8 cellular contexts compared by ENCODE assay signal in the genomic region with DNA sequence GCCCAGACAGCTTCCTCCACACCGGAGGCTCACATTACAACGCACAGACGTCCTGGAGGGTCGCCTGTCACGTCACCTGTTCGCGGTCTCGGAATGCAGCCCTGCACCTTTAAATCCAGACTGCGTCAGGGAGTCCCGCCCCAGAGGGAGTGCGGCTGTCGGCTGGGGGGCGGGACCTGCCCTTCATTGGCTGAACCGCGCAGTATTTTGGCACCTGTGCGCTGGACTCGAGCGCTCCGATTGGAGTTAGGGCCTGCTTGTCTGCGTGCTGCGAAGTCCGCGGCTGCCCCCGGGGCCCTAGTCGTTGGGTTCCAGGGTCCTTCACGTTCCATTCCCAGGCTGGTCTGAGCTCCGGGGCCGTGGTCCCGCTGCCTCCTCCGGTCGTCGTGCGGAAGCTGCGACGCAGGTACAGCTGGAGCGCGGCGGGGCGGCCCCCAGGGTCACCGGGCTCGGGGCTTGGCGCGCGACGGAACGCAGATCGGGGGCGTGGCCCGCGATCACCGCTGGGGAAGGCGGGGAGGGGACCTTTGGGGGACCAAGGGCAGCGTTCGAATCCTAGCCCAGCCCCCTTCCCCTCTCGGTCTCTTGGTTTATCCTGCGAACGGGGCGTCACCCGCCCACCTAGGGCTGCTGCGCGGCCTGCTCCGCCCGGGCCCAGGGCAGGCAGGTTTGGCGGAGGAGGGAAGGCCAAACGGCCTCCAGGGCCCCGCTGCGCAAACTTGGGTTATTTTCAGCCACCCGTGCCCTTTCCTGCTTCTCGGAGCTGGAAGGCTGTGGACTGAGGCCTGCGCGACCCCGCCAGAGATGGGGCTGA.
DNase-seq lines count a peak whose midpoint lies in the region; ATAC-seq and TF ChIP-seq lines count a peak whose summit lies in the region.

A gene with protein sequence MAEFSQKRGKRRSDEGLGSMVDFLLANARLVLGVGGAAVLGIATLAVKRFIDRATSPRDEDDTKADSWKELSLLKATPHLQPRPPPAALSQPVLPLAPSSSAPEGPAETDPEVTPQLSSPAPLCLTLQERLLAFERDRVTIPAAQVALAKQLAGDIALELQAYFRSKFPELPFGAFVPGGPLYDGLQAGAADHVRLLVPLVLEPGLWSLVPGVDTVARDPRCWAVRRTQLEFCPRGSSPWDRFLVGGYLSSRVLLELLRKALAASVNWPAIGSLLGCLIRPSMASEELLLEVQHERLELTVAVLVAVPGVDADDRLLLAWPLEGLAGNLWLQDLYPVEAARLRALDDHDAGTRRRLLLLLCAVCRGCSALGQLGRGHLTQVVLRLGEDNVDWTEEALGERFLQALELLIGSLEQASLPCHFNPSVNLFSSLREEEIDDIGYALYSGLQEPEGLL (plus strand): TSS at position 331 of the 814 bp plus-strand sequence. CDS start 2,059 bp downstream, outside the sequence.

- peaks cover 17% of the 10 kb centered on the region for H3K4me1 ChIP-seq in RWPE2 (ENCODE audit: insufficient read depth, poor library complexity, severe bottlenecking)

- H3K36me3 Mint-ChIP-seq in nephron progenitor cell (ENCODE audit: low read depth), result peaks cover 6% of the 10 kb centered on the region
- peaks cover 7% of the 10 kb centered on the region for H3K36me3 Mint-ChIP-seq in stimulated activated naive CD8-positive, alpha-beta T cell treated with anti-CD3 and anti-CD28 coated beads, Interleukin-15, Interleukin-2, amounts not matched to agents 100 ng/mL and 50 ng/mL, for 24 hours (ENCODE audit: low read depth)

- H3K4me3 Mint-ChIP-seq in nephron progenitor cell, result peak within 1 kb of the TSS; percentile 84
- peak within 1 kb of the TSS; percentile 79 for H3K4me3 Mint-ChIP-seq in stimulated activated naive CD8-positive, alpha-beta T cell treated with anti-CD3 and anti-CD28 coated beads, Interleukin-15, Interleukin-2, amounts not matched to agents 100 ng/mL and 50 ng/mL, for 24 hours

- peaks cover 33% of the 10 kb centered on the region for H3K36me3 ChIP-seq in RWPE2 (ENCODE audit: low read depth)

- TF ChIP-seq CTCF in LNCaP clone FGC (IDR thresholded peaks at IDR 0.05; ENCODE audit: control insufficient read depth, extremely low read depth, insufficient read depth), result no peak
- TF ChIP-seq CTCF in RWPE2 (IDR thresholded peaks at IDR 0.05; ENCODE audit: poor library complexity, severe bottlenecking), result no peak
- TF ChIP-seq CTCF in nephron progenitor cell (IDR thresholded peaks at IDR 0.05), result no peak

- H3K4me1 Mint-ChIP-seq in nephron progenitor cell, result peaks cover 42% of the 10 kb centered on the region
- peaks cover 39% of the 10 kb centered on the region for H3K4me1 Mint-ChIP-seq in stimulated activated naive CD8-positive, alpha-beta T cell treated with anti-CD3 and anti-CD28 coated beads, Interleukin-15, Interleukin-2, amounts not matched to agents 100 ng/mL and 50 ng/mL, for 24 hours (ENCODE audit: low read depth)

- peak within 1 kb of the TSS; percentile 92 for H3K4me3 ChIP-seq in LNCaP clone FGC (ENCODE audit: low read depth, low read length)
- peak within 1 kb of the TSS; percentile 92 for H3K4me3 ChIP-seq in RWPE2 (ENCODE audit: severe bottlenecking)

- peak within 1 kb of the TSS; percentile 51 for H3K27ac Mint-ChIP-seq in nephron progenitor cell
- peak within 1 kb of the TSS; percentile 72 for H3K27ac Mint-ChIP-seq in stimulated activated naive CD8-positive, alpha-beta T cell treated with anti-CD3 and anti-CD28 coated beads, Interleukin-15, Interleukin-2, amounts not matched to agents 100 ng/mL and 50 ng/mL, for 24 hours

- H3K27me3 ChIP-seq in RWPE2 (ENCODE audit: insufficient read depth, poor library complexity, severe bottlenecking), result no peaks in the 10 kb centered on the region

- ATAC-seq in RWPE2 (ENCODE audit: low read depth), result peak; percentile 78

- H3K27me3 Mint-ChIP-seq in nephron progenitor cell (ENCODE audit: low read depth, poor library complexity), result no peaks in the 10 kb centered on the region
- H3K27me3 Mint-ChIP-seq in stimulated activated naive CD8-positive, alpha-beta T cell treated with anti-CD3 and anti-CD28 coated beads, Interleukin-15, Interleukin-2, amounts not matched to agents 100 ng/mL and 50 ng/mL, for 24 hours, result no peaks in the 10 kb centered on the region

- DNase-seq in EH (ENCODE audit: low read depth) (peak; percentile 94), GOT3 (lab: John Stamatoyannopoulos, UW) (peak; percentile 49), LNCaP clone FGC (ENCODE audit: low read depth) (peak; percentile 85), RWPE2 (ENCODE audit: low spot score) (peak; percentile 97), fibroblast of the conjunctiva (ENCODE audit: low read depth) (peak; percentile 87), nephron progenitor cell (peak; percentile 91)
- DNase-seq in activated effector memory CD4-positive, alpha-beta T cell treated with Interleukin-2 at 50 U/mL for 16 hours, result peak; percentile 90

- H3K9me3 ChIP-seq in RWPE2 (ENCODE audit: severe bottlenecking), result no peaks in the 10 kb centered on the region

- no peaks in the 10 kb centered on the region for H3K9me3 Mint-ChIP-seq in nephron progenitor cell
- H3K9me3 Mint-ChIP-seq in stimulated activated naive CD8-positive, alpha-beta T cell treated with anti-CD3 and anti-CD28 coated beads, Interleukin-15, Interleukin-2, amounts not matched to agents 100 ng/mL and 50 ng/mL, for 24 hours, result no peaks in the 10 kb centered on the region

- H3K27ac ChIP-seq in RWPE2 (ENCODE audit: poor library complexity, severe bottlenecking), result peak within 1 kb of the TSS; percentile 94

Comparison
In these comparisons a context has a peak if more than half of its experiments do, and no peak if none do; other contexts are left out.
1. Peak in every context shown above with its lines: DNase-seq, ATAC-seq, H3K4me3 ChIP-seq and H3K27ac ChIP-seq.